26 cellular contexts compared by ENCODE assay signal in the genomic region with DNA sequence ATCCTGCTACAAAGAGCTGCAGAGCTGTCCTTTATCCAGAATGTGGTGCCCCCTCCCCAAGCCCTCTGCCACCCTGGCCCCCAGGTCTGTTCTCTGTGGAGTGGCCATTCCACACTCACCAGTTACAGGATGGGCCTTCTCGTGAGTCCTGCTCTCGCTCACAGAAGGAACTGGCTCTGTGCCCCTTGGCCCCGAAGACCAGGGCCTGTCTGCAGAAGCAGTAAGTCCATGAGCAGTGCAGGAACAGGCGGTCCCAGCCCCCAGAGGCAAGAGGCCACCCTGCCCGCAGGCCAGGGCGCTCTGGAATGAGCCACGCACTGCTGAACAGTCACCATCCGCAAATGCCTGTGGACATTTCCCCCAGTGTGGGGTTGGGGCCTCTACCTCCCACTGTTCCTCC.
"Had no signal": no experiment of that assay in that cellular context is flagged by ENCODE, and none has a peak within 500 bp of the region (broad histone marks: within the 10 kb centered on the region; RNA-seq: fewer than 3 reads in every experiment).

No MANE protein-coding gene starts in this region.

- H3K36me3 Mint-ChIP-seq: activated naive CD8-positive, alpha-beta T cell treated with anti-CD3 and anti-CD28 coated beads, Interleukin-2, amount 10 ng/mL, durations not matched to agents 7 days and 5 days; T-cell had no signal

- H3K9me3 ChIP-seq: breast epithelium, Peyer's patch had no signal

- H3K27ac ChIP-seq: breast epithelium, KMS-11, Peyer's patch, RWPE1, WERI-Rb-1 had no signal

- DNase-seq: activated CD4-positive, alpha-beta memory T cell treated with anti-CD3 and anti-CD28 coated beads, Interleukin-2, amount 10 ng/mL, durations not matched to agents 7 days and 5 days; activated CD4-positive, alpha-beta T cell treated with anti-CD3 and anti-CD28 coated beads for 36 hours; activated CD4-positive, alpha-beta T cell treated with anti-CD3 and anti-CD28 coated beads, Interleukin-2, amount 50 U/mL, for 1 hour; activated CD8-positive, alpha-beta memory T cell treated with anti-CD3 and anti-CD28 coated beads, Interleukin-2, amount 50 U/mL, for 4 hours; activated naive CD4-positive, alpha-beta T cell treated with anti-CD3 and anti-CD28 coated beads, Interleukin-2, amount 50 U/mL, for 16 hours; activated naive CD8-positive, alpha-beta T cell treated with anti-CD3 and anti-CD28 coated beads, Interleukin-2, amount 10 ng/mL, durations not matched to agents 7 days and 5 days; aorta; caudate nucleus; NCI-H1092 treated with DMSO at 0.1 percent for 48 hours; NCI-H1417 treated with DMSO at 0.1 percent for 48 hours; NCI-H1694; NCI-H2029; NCI-H2107; NCI-H226; NCI-H510A; NCI-H526 treated with DMSO at 0.1 percent for 48 hours; NCI-H82; Peyer's patch; SHP77; T-cell; T-helper 2 cell; T1000; WERI-Rb-1 had no signal

- H3K4me2 ChIP-seq: KMS-11 had no signal

- H3K36me3 ChIP-seq: breast epithelium, Peyer's patch, WERI-Rb-1 had no signal

- H3K9ac ChIP-seq: KMS-11 had no signal

- H3K4me3 Mint-ChIP-seq: activated CD4-positive, alpha-beta memory T cell treated with anti-CD3 and anti-CD28 coated beads, Interleukin-2, amount 10 ng/mL, durations not matched to agents 7 days and 5 days; activated CD4-positive, alpha-beta T cell treated with anti-CD3 and anti-CD28 coated beads for 36 hours; activated naive CD8-positive, alpha-beta T cell treated with anti-CD3 and anti-CD28 coated beads, Interleukin-2, amount 10 ng/mL, durations not matched to agents 7 days and 5 days; T-cell had no signal

- H3K4me1 ChIP-seq: breast epithelium, Peyer's patch had no signal

- H3K9me3 Mint-ChIP-seq: activated CD4-positive, alpha-beta memory T cell treated with anti-CD3 and anti-CD28 coated beads, Interleukin-2, amount 10 ng/mL, durations not matched to agents 7 days and 5 days; activated naive CD8-positive, alpha-beta T cell treated with anti-CD3 and anti-CD28 coated beads, Interleukin-2, amount 10 ng/mL, durations not matched to agents 7 days and 5 days; T-cell had no signal

- H3K4me3 ChIP-seq: breast epithelium, Peyer's patch had no signal

- H3K27ac Mint-ChIP-seq: activated CD4-positive, alpha-beta memory T cell treated with anti-CD3 and anti-CD28 coated beads, Interleukin-2, amount 10 ng/mL, durations not matched to agents 7 days and 5 days; activated CD4-positive, alpha-beta T cell treated with anti-CD3 and anti-CD28 coated beads for 36 hours; T-cell had no signal

- ATAC-seq: activated CD4-positive, alpha-beta T cell treated with anti-CD3 and anti-CD28 coated beads for 36 hours; T-cell had no signal

- H3K27me3 ChIP-seq: breast epithelium, Peyer's patch had no signal
